7 cellular contexts compared by ENCODE assay signal in the genomic region with DNA sequence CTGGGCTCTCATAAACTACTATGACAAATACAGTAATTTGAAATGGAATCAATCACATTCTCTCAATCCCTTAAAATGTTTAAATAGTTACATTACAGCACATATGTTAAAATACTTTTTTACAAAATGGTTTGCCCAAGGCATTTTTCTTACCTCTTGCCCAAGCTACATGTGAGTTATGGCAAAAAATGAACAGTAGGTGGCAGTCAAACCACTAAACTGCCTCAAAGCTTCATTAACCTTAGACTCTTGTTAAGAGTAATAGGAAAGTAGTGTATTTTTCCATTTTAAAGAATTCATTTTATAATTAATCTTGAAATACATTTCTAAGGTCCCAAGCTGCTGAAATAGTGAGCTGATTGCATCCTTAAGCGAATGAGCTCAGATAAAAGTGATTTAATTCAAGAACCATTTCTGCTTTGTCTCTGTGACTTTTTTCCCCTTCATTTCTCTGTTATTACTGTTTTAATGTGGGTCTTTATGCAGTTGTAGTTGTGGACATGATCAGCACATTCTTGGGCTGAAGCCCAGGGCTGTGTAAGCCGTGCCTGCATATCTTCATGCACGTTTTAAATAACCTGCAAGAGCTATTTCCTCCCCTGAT.
A peak's percentile ranks its signal among the peaks of the same experiment; 100 is the strongest.
DNase-seq lines count a peak whose midpoint lies in the region; FAIRE-seq and TF ChIP-seq lines count a peak whose summit lies in the region.

No MANE protein-coding gene starts in this region.

- no peaks in the 10 kb centered on the region for H3K9me3 ChIP-seq in esophagus muscularis mucosa

- no peak overlapping the region for H3K4me3 ChIP-seq in LNCaP clone FGC (ENCODE audit: low read depth, low read length)
- no peak overlapping the region for H3K4me3 ChIP-seq in esophagus muscularis mucosa

- H3K36me3 ChIP-seq in esophagus muscularis mucosa: no peaks in the 10 kb centered on the region

- no peak for TF ChIP-seq POLR2A in esophagus muscularis mucosa (IDR thresholded peaks at IDR 0.05; ENCODE audit: low read depth)

- no peak overlapping the region for H3K27ac ChIP-seq in esophagus muscularis mucosa (replicated peaks in 1 of 4)

- intact Hi-C loops in esophagus muscularis mucosa (cut with DNase I): loop anchor here (2.0 to 10.0 kb wide), 2 partner anchors 205 to 407 kb away; no protein-coding TSS in a partner anchor

- peaks cover 5% of the 10 kb centered on the region for H3K4me1 Mint-ChIP-seq in nephron progenitor cell

- peaks cover 0 to 45% (median 3%) of the 10 kb centered on the region in 4 donors for H3K27me3 ChIP-seq in esophagus muscularis mucosa

- peaks cover 5% of the 10 kb centered on the region for H3K9me3 Mint-ChIP-seq in nephron progenitor cell

- H3K36me3 Mint-ChIP-seq in nephron progenitor cell (ENCODE audit: low read depth): no peaks in the 10 kb centered on the region

- FAIRE-seq in GM19239 (lab: Jason Lieb, UNC): peak; percentile 23

- H3K27me3 Mint-ChIP-seq in nephron progenitor cell (ENCODE audit: low read depth, poor library complexity): peaks cover 24% of the 10 kb centered on the region

- DNase-seq in DMS53 (lab: John Stamatoyannopoulos, UW) (peak; percentile 85), GM19239 (ENCODE audit: insufficient read length, low spot score) (peak; percentile 15), LNCaP clone FGC (ENCODE audit: low read depth) (peak; percentile 30), SK-MEL-5 (ENCODE audit: low read depth, low spot score) (peak; percentile 79), esophagus muscularis mucosa (ENCODE audit: extremely low spot score) (no peak), nephron progenitor cell (peak; percentile 41), cortex of kidney (lab: John Stamatoyannopoulos, UW) (no peak)

- peak; percentile 68 for TF ChIP-seq CTCF in LNCaP clone FGC (IDR thresholded peaks at IDR 0.05; ENCODE audit: control insufficient read depth, extremely low read depth, insufficient read depth)
- peak; percentile 62 to 74 (median 63) for TF ChIP-seq CTCF in esophagus muscularis mucosa (IDR thresholded peaks at IDR 0.05)
- peak; percentile 83 for TF ChIP-seq CTCF in nephron progenitor cell (IDR thresholded peaks at IDR 0.05)

- 4% methylated on average over 3 of the region's 3 CpGs for WGBS in esophagus muscularis mucosa

- in situ Hi-C loops in SK-MEL-5 (cut with HindIII; ENCODE audit: low pct_unique_long_range_greater_than_20kb, low sequenced_read_pairs): no loop called here

- no peak overlapping the region for H3K4me3 Mint-ChIP-seq in nephron progenitor cell

- no peak for TF ChIP-seq EP300 in esophagus muscularis mucosa (IDR thresholded peaks at IDR 0.05)

- H3K4me1 ChIP-seq in esophagus muscularis mucosa: no peaks in the 10 kb centered on the region

- H3K27ac Mint-ChIP-seq in nephron progenitor cell: no peak overlapping the region

Comparison
In these comparisons a context has a peak if more than half of its experiments do, and no peak if none do; other contexts are left out.
1. DNase-seq: peak in DMS53 (single experiment), GM19239 (single experiment), LNCaP clone FGC (single experiment), SK-MEL-5 (single experiment) and nephron progenitor cell (single experiment); none in esophagus muscularis mucosa (single experiment) and cortex of kidney (single experiment).
2. Peak in every context shown above with its lines, with median percentiles within 50 percentile points of each other: CTCF ChIP-seq.